In genomic region chr11:79485694-79486093, GRCh38 we compare ENCODE assay signal across 20 cellular contexts. TPM values are rescaled to one million over a fixed set of nuclear protein-coding genes. Genes with fewer than 3 reads are reported as not detected.
"Had no signal": no experiment of that assay in that cellular context is flagged by ENCODE, and none has a peak within 500 bp of the region (broad histone marks: within the 10 kb centered on the region; RNA-seq: fewer than 3 reads in every experiment).

No MANE protein-coding gene starts in this region.

- H3K27me3 ChIP-seq: right atrium auricular region, tibial artery had no signal

- H3K4me1 Mint-ChIP-seq: activated CD4-positive, alpha-beta T cell treated with anti-CD3 and anti-CD28 coated beads, Interleukin-2, amount 10 ng/mL, durations not matched to agents 7 days and 5 days had no signal

- H3K27me3 Mint-ChIP-seq: activated B cell treated with CpG ODN at 0.5 μM for 24 hours; activated CD4-positive, alpha-beta T cell treated with anti-CD3 and anti-CD28 coated beads, Interleukin-2, amount 10 ng/mL, durations not matched to agents 7 days and 5 days; natural killer cell treated with Interleukin-12 subunit alpha and Interleukin-12 subunit beta and Interleukin-15 and Interleukin-18, amount 100 ng/mL, for 72 hours; stimulated activated memory B cell treated with anti-CD40 and anti-IgM and Interleukin-4, amounts not matched to agents 10 μg/mL and 1 μg/mL and 100 μg/mL, for 72 hours had no signal

- H3K36me3 ChIP-seq: right atrium auricular region, tibial artery had no signal

- H3K27ac Mint-ChIP-seq: activated CD4-positive, alpha-beta T cell treated with anti-CD3 and anti-CD28 coated beads, Interleukin-2, amount 10 ng/mL, durations not matched to agents 7 days and 5 days; activated naive CD4-positive, alpha-beta T cell treated with anti-CD3 and anti-CD28 coated beads for 36 hours; activated naive CD8-positive, alpha-beta T cell treated with anti-CD3 and anti-CD28 coated beads, Interleukin-2, amount 50 U/mL, for 24 hours; dendritic cell treated with granulocyte-macrophage colony-stimulating factor and Interleukin-4, amounts not matched to agents 40 ng/mL and 50 ng/mL, for 4 days; natural killer cell treated with Interleukin-12 subunit alpha and Interleukin-12 subunit beta and Interleukin-15 and Interleukin-18, amount 100 ng/mL, for 72 hours; progenitor cell of endocrine pancreas had no signal

- H3K36me3 Mint-ChIP-seq: natural killer cell treated with Interleukin-12 subunit alpha and Interleukin-12 subunit beta and Interleukin-15 and Interleukin-18, amount 100 ng/mL, for 72 hours; stimulated activated memory B cell treated with anti-CD40 and anti-IgM and Interleukin-4, amounts not matched to agents 10 μg/mL and 1 μg/mL and 100 μg/mL, for 72 hours had no signal

- H3K9me3 Mint-ChIP-seq: activated B cell treated with CpG ODN at 0.5 μM for 24 hours; activated CD4-positive, alpha-beta T cell treated with anti-CD3 and anti-CD28 coated beads, Interleukin-2, amount 10 ng/mL, durations not matched to agents 7 days and 5 days; activated naive CD4-positive, alpha-beta T cell treated with anti-CD3 and anti-CD28 coated beads for 36 hours; activated naive CD8-positive, alpha-beta T cell treated with anti-CD3 and anti-CD28 coated beads, Interleukin-2, amount 50 U/mL, for 24 hours; dendritic cell treated with granulocyte-macrophage colony-stimulating factor and Interleukin-4, amounts not matched to agents 40 ng/mL and 50 ng/mL, for 4 days; stimulated activated memory B cell treated with anti-CD40 and anti-IgM and Interleukin-4, amounts not matched to agents 10 μg/mL and 1 μg/mL and 100 μg/mL, for 72 hours had no signal

- H3K27ac ChIP-seq: right atrium auricular region, tibial artery had no signal

- H3K4me1 ChIP-seq: right atrium auricular region, tibial artery had no signal

- DNase-seq: activated B cell treated with CpG ODN at 0.5 μM for 24 hours; activated CD4-positive, alpha-beta T cell treated with anti-CD3 and anti-CD28 coated beads, Interleukin-2, amount 10 ng/mL, durations not matched to agents 7 days and 5 days; activated CD8-positive, alpha-beta memory T cell treated with anti-CD3 and anti-CD28 coated beads for 24 hours; activated naive CD4-positive, alpha-beta T cell treated with anti-CD3 and anti-CD28 coated beads for 36 hours; activated naive CD8-positive, alpha-beta T cell treated with anti-CD3 and anti-CD28 coated beads, Interleukin-2, amount 50 U/mL, for 24 hours; aorta; effector memory CD4-positive, alpha-beta T cell; foreskin melanocyte; head of caudate nucleus; mesenchymal stem cell; stimulated activated CD4-positive, alpha-beta T cell treated with anti-CD3 and anti-CD28 coated beads, Interleukin-2, amount 100 ng/mL, for 48 hours; tibial artery had no signal

- ATAC-seq: activated naive CD8-positive, alpha-beta T cell treated with anti-CD3 and anti-CD28 coated beads, Interleukin-2, amount 50 U/mL, for 24 hours; stimulated activated memory B cell treated with anti-CD40 and anti-IgM and Interleukin-4, amounts not matched to agents 10 μg/mL and 1 μg/mL and 100 μg/mL, for 72 hours had no signal

- H3K9me3 ChIP-seq: right atrium auricular region, tibial artery had no signal

- H3K4me3 ChIP-seq: right atrium auricular region, tibial artery had no signal

- H3K4me3 Mint-ChIP-seq: activated B cell treated with CpG ODN at 0.5 μM for 24 hours; activated CD4-positive, alpha-beta T cell treated with anti-CD3 and anti-CD28 coated beads, Interleukin-2, amount 10 ng/mL, durations not matched to agents 7 days and 5 days; activated naive CD4-positive, alpha-beta T cell treated with anti-CD3 and anti-CD28 coated beads for 36 hours; activated naive CD8-positive, alpha-beta T cell treated with anti-CD3 and anti-CD28 coated beads, Interleukin-2, amount 50 U/mL, for 24 hours; dendritic cell treated with granulocyte-macrophage colony-stimulating factor and Interleukin-4, amounts not matched to agents 40 ng/mL and 50 ng/mL, for 4 days; natural killer cell treated with Interleukin-12 subunit alpha and Interleukin-12 subunit beta and Interleukin-15 and Interleukin-18, amount 100 ng/mL, for 72 hours; stimulated activated memory B cell treated with anti-CD40 and anti-IgM and Interleukin-4, amounts not matched to agents 10 μg/mL and 1 μg/mL and 100 μg/mL, for 72 hours had no signal

- FAIRE-seq: bronchial epithelial cell, TTC549 had no signal

RNA-seq across cellular contexts. Expression of gene TENM4, which starts 44.9 kb away (rescaled TPM):
- total RNA-seq: activated CD4-positive, alpha-beta T cell treated with anti-CD3 and anti-CD28 coated beads, Interleukin-2, amount 10 ng/mL, durations not matched to agents 7 days and 5 days; activated naive CD4-positive, alpha-beta T cell treated with anti-CD3 and anti-CD28 coated beads for 36 hours; natural killer cell treated with Interleukin-12 subunit alpha and Interleukin-12 subunit beta and Interleukin-15 and Interleukin-18, amount 100 ng/mL, for 72 hours; T-helper 2 cell treated with Interferon-gamma antibody and Interleukin-4, amounts not matched to agents 100 ng/mL and 5 ng/mL, for 36 hours had no signal
